17 cellular contexts compared by ENCODE assay signal in the genomic region with DNA sequence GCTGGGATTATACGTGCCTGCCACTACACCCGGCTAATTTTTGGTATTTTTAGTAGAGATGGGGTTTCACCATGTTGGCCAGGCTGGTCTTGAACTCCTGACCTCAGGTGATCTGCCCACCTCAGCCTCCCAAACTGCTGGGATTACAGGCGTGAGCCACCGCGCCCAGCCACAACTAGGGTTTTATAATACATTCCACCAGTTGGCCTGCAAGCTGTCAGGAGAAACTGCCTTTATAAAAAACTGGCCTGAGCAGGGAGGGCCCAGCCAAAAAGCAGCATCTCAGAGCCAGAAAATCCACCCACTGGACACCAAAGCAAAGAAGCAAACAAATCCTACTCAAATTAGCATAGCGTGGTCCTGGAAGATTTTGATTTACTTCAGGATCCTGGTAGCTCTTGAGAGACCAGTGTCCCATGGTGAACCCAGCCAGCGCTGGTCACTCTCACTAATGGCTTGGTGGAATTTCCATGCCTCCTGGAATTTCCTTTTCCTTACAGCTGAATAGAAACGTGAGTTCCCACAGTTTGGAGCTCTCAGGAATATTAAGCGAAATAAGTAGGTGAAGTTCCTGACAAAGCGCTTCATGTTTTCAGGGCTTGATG.
DNase-seq lines count a peak whose midpoint lies in the region; ATAC-seq and TF ChIP-seq lines count a peak whose summit lies in the region.
"Had no signal": no experiment of that assay in that cellular context is flagged by ENCODE, and none has a peak within 500 bp of the region (broad histone marks: within the 10 kb centered on the region; RNA-seq: fewer than 3 reads in every experiment).

No MANE protein-coding gene starts in this region.

- peaks cover 18% of the 10 kb centered on the region for H3K27me3 ChIP-seq in osteoblast (ENCODE audit: insufficient read depth, low read length)
- no peaks in the 10 kb centered on the region for H3K27me3 ChIP-seq in tibial artery

- no peaks in the 10 kb centered on the region for H3K79me2 ChIP-seq in osteoblast (ENCODE audit: insufficient read depth, low read length)

- no peaks in the 10 kb centered on the region for H3K9me3 Mint-ChIP-seq in chondrocyte (ENCODE audit: low read depth)
- no peaks in the 10 kb centered on the region for H3K9me3 Mint-ChIP-seq in activated T-helper 17 cell treated with anti-CD3 and anti-CD28 coated beads, Interleukin-2, amount 50 U/mL, for 72 hours
- H3K9me3 Mint-ChIP-seq: CD4-positive, alpha-beta T cell had no signal

- H3K4me3 ChIP-seq in osteoblast (ENCODE audit: insufficient read depth, low read length) (no peak overlapping the region), tibial artery (no peak overlapping the region)

- no peak overlapping the region for H2AFZ ChIP-seq in osteoblast (ENCODE audit: low read length)

- H3K36me3 Mint-ChIP-seq in chondrocyte (ENCODE audit: low read depth): no peaks in the 10 kb centered on the region
- no peaks in the 10 kb centered on the region for H3K36me3 Mint-ChIP-seq in activated T-helper 17 cell treated with anti-CD3 and anti-CD28 coated beads, Interleukin-2, amount 50 U/mL, for 72 hours (ENCODE audit: low read depth)
- H3K36me3 Mint-ChIP-seq: IgD-negative memory B cell had no signal

- peaks cover 19% of the 10 kb centered on the region for H3K27me3 Mint-ChIP-seq in chondrocyte (ENCODE audit: low read depth)
- H3K27me3 Mint-ChIP-seq in activated T-helper 17 cell treated with anti-CD3 and anti-CD28 coated beads, Interleukin-2, amount 50 U/mL, for 72 hours: peaks cover 4% of the 10 kb centered on the region
- H3K27me3 Mint-ChIP-seq: CD4-positive, alpha-beta T cell had no signal

- H4K20me1 ChIP-seq in osteoblast (ENCODE audit: insufficient read depth, low read length): no peaks in the 10 kb centered on the region

- peaks cover 8% of the 10 kb centered on the region for H3K4me1 Mint-ChIP-seq in chondrocyte (ENCODE audit: low read depth)
- H3K4me1 Mint-ChIP-seq in activated T-helper 17 cell treated with anti-CD3 and anti-CD28 coated beads, Interleukin-2, amount 50 U/mL, for 72 hours: no peaks in the 10 kb centered on the region
- H3K4me1 Mint-ChIP-seq: IgD-negative memory B cell had no signal

- no peaks in the 10 kb centered on the region for H3K4me1 ChIP-seq in osteoblast (ENCODE audit: insufficient read depth, low read length)
- H3K4me1 ChIP-seq in tibial artery: peaks cover 0 to 42% (median 7%) of the 10 kb centered on the region in 4 donors

- intact Hi-C loops in tibial artery (cut with DNase I; ENCODE audit: low total_unique reads): no loop called here

- TF ChIP-seq CTCF in chondrocyte (IDR thresholded peaks at IDR 0.05) (no peak), osteoblast (IDR thresholded peaks at IDR 0.05; ENCODE audit: extremely low read depth, low read depth, low read length) (no peak), tibial artery (IDR thresholded peaks at IDR 0.05) (no peak)

- H3K27ac Mint-ChIP-seq in chondrocyte (ENCODE audit: unreplicated experiment): no peak overlapping the region
- no peak overlapping the region for H3K27ac Mint-ChIP-seq in activated T-helper 17 cell treated with anti-CD3 and anti-CD28 coated beads, Interleukin-2, amount 50 U/mL, for 72 hours
- H3K27ac Mint-ChIP-seq: CD4-positive, alpha-beta T cell had no signal

- no peak overlapping the region for H3K27ac ChIP-seq in osteoblast (ENCODE audit: low read depth, low read length)
- H3K27ac ChIP-seq in tibial artery: peak overlapping the region; percentile 52 to 54

- DNase-seq in EH (ENCODE audit: low read depth): peak; percentile 50
- peak; percentile 12 for DNase-seq in chondrocyte (ENCODE audit: low spot score)
- DNase-seq in osteoblast (ENCODE audit: insufficient read length, low spot score, missing footprints): peak; percentile 72
- DNase-seq in tibial artery: no peak
- DNase-seq in activated gamma-delta T cell (lab: John Stamatoyannopoulos, UW): no peak
- DNase-seq in midbrain (lab: John Stamatoyannopoulos, UW): no peak
- DNase-seq: AML-193; CD4-positive, alpha-beta T cell; DMS79; HCEC 1CT; NCI-H187; NCI-H345; NCI-H526; SIG-M5 had no signal

- H3K4me3 Mint-ChIP-seq in chondrocyte (ENCODE audit: unreplicated experiment): no peak overlapping the region
- no peak overlapping the region for H3K4me3 Mint-ChIP-seq in activated T-helper 17 cell treated with anti-CD3 and anti-CD28 coated beads, Interleukin-2, amount 50 U/mL, for 72 hours
- H3K4me3 Mint-ChIP-seq: CD4-positive, alpha-beta T cell; IgD-negative memory B cell had no signal

- no peak overlapping the region for H3K4me2 ChIP-seq in osteoblast (ENCODE audit: insufficient read depth, low read length)

- ATAC-seq in activated T-helper 17 cell treated with anti-CD3 and anti-CD28 coated beads, Interleukin-2, amount 50 U/mL, for 72 hours (replicated peaks): no peak
- ATAC-seq in HG03159 (IDR thresholded peaks at IDR 0.05; ENCODE audit: unreplicated experiment): no peak

- no peaks in the 10 kb centered on the region for H3K9me3 ChIP-seq in osteoblast (ENCODE audit: low read depth, low read length)
- H3K9me3 ChIP-seq in tibial artery: no peaks in the 10 kb centered on the region

- no peaks in the 10 kb centered on the region for H3K36me3 ChIP-seq in osteoblast (ENCODE audit: insufficient read depth, low read length)
- H3K36me3 ChIP-seq in tibial artery: no peaks in the 10 kb centered on the region

Comparison
In these comparisons a context has a peak if more than half of its experiments do, and no peak if none do; other contexts are left out.
1. DNase-seq: peak in EH (single experiment), chondrocyte (single experiment) and osteoblast (single experiment); none in tibial artery (0 of 2), activated gamma-delta T cell (single experiment) and midbrain (single experiment).